ENCODE assay signal across 34 cellular contexts in the genomic region with DNA sequence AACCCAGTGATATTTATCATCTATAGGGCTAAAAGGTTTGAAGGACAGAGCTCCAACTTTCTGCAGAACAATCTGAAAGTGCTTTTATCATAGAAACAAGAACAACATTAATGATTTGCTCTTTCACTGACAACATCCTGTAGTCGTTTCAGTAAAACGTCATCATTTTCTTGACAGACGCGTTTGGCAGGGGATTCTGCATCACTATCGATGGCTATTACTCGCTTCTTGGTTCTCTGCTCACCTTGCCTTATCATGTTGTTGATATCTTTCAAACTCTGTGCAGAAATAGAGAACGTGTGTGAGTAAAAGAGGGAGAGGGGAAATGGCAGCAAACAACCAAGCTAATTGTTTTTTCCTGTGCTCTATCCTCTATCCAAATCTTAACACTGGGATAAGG. TPM values are rescaled to one million over a fixed set of nuclear protein-coding genes. Genes with fewer than 3 reads are reported as not detected.
DNase-seq lines count a peak whose midpoint lies in the region; ATAC-seq, FAIRE-seq and TF ChIP-seq lines count a peak whose summit lies in the region.
"Had no signal": no experiment of that assay in that cellular context is flagged by ENCODE, and none has a peak within 500 bp of the region (broad histone marks: within the 10 kb centered on the region; RNA-seq: fewer than 3 reads in every experiment).

No MANE protein-coding gene starts in this region.

- DNase-seq in activated naive CD4-positive, alpha-beta T cell treated with anti-CD3 and anti-CD28 coated beads for 36 hours: no peak
- no peak for DNase-seq in activated naive CD4-positive, alpha-beta T cell treated with Interleukin-2 at 50 U/mL for 16 hours
- DNase-seq in GM18507 (ENCODE audit: extremely low spot score, insufficient read length, low read depth): no peak
- DNase-seq in activated CD8-positive, alpha-beta T cell treated with anti-CD3 and anti-CD28 coated beads for 36 hours: no peak
- DNase-seq in endothelial cell of umbilical vein (ENCODE audit: low read depth, low spot score): no peak
- no peak for DNase-seq in upper lobe of left lung
- no peak for DNase-seq in RPMI8226
- DNase-seq: activated CD4-positive, alpha-beta T cell treated with anti-CD3 and anti-CD28 coated beads, Interleukin-2, amount 50 U/mL, for 48 hours; activated naive CD4-positive, alpha-beta T cell; Calu3; DND-41; GOT3; HFFc6; NCI-H1436 treated with DMSO at 0.1 percent for 48 hours; NCI-H2081 treated with DMSO at 0.1 percent for 48 hours; NCI-H2227 treated with DMSO at 0.1 percent for 48 hours; NCI-H526 treated with DMSO at 0.1 percent for 48 hours; PC-9; SK-N-SH; stimulated activated CD4-positive, alpha-beta T cell treated with anti-CD3 and anti-CD28 coated beads, Interleukin-15, amount 100 ng/mL, for 24 hours; stimulated activated CD4-positive, alpha-beta T cell treated with anti-CD3 and anti-CD28 coated beads, Interleukin-4, amount 100 ng/mL, for 4 hours; T-helper 9 cell; transverse colon had no signal

- FAIRE-seq in GM18507 (lab: Jason Lieb, UNC) (peak; percentile 54), endothelial cell of umbilical vein (lab: Jason Lieb, UNC) (peak; percentile 28)
- FAIRE-seq: GM19239 had no signal

- dilution Hi-C loops in endothelial cell of umbilical vein (cut with MboI; ENCODE audit: extremely low pct_ligation_motif_present, low sequenced_read_pairs): no loop called here

- H3K9ac ChIP-seq in endothelial cell of umbilical vein (replicated peaks; ENCODE audit: extremely low read depth, insufficient read depth, low read length): no peak overlapping the region
- H3K9ac ChIP-seq: BLaER1, SK-N-SH had no signal

- TF ChIP-seq POLR2A in endothelial cell of umbilical vein (IDR thresholded peaks at IDR 0.05; ENCODE audit: low read depth, low read length) (no peak), upper lobe of left lung (IDR thresholded peaks at IDR 0.05) (no peak)

- H3K4me3 Mint-ChIP-seq in activated naive CD4-positive, alpha-beta T cell treated with anti-CD3 and anti-CD28 coated beads for 36 hours: no peak overlapping the region
- no peak overlapping the region for H3K4me3 Mint-ChIP-seq in activated CD8-positive, alpha-beta T cell treated with anti-CD3 and anti-CD28 coated beads for 36 hours
- H3K4me3 Mint-ChIP-seq: HFFc6, IgD-negative memory B cell, memory B cell had no signal

- H3K36me3 ChIP-seq in endothelial cell of umbilical vein (ENCODE audit: control insufficient read depth in 2 of 2, extremely low read depth in 1 of 2, insufficient read depth in 2 of 2, low read length in 2 of 2) (no peaks in the 10 kb centered on the region), upper lobe of left lung (peaks cover 0 to 12% (median 0%) of the 10 kb centered on the region in 4 donors)
- H3K36me3 ChIP-seq: transverse colon had no signal

- H3K27ac Mint-ChIP-seq in activated naive CD4-positive, alpha-beta T cell treated with anti-CD3 and anti-CD28 coated beads for 36 hours: peak overlapping the region; percentile 80
- peak overlapping the region; percentile 30 for H3K27ac Mint-ChIP-seq in activated CD8-positive, alpha-beta T cell treated with anti-CD3 and anti-CD28 coated beads for 36 hours
- H3K27ac Mint-ChIP-seq: HFFc6, memory B cell had no signal

- no peak for ATAC-seq in activated CD8-positive, alpha-beta T cell treated with anti-CD3 and anti-CD28 coated beads for 36 hours
- ATAC-seq in upper lobe of left lung (ENCODE audit: low FRiP score in 2 of 2) (no peak), GM21447 (IDR thresholded peaks at IDR 0.05; ENCODE audit: unreplicated experiment) (no peak)
- ATAC-seq: left lobe of liver, Right ventricle myocardium inferior had no signal

- H3K27me3 Mint-ChIP-seq in activated naive CD4-positive, alpha-beta T cell treated with anti-CD3 and anti-CD28 coated beads for 36 hours (ENCODE audit: low read depth): no peaks in the 10 kb centered on the region
- H3K27me3 Mint-ChIP-seq in activated CD8-positive, alpha-beta T cell treated with anti-CD3 and anti-CD28 coated beads for 36 hours: no peaks in the 10 kb centered on the region
- H3K27me3 Mint-ChIP-seq: IgD-negative memory B cell, memory B cell had no signal

- peaks cover 1% of the 10 kb centered on the region for H3K9me3 Mint-ChIP-seq in activated naive CD4-positive, alpha-beta T cell treated with anti-CD3 and anti-CD28 coated beads for 36 hours
- no peaks in the 10 kb centered on the region for H3K9me3 Mint-ChIP-seq in activated CD8-positive, alpha-beta T cell treated with anti-CD3 and anti-CD28 coated beads for 36 hours
- H3K9me3 Mint-ChIP-seq: HFFc6, memory B cell had no signal

- CTCF ChIA-PET in activated naive CD4-positive, alpha-beta T cell treated with anti-CD3 and anti-CD28 coated beads for 36 hours (lab: Charles Lee): interaction anchor here (0.6 kb wide), 1 partner anchor 287 kb away, joined by 7 read pairs; no protein-coding TSS in a partner anchor
- CTCF ChIA-PET in activated CD8-positive, alpha-beta T cell treated with anti-CD3 and anti-CD28 coated beads for 36 hours (lab: Charles Lee): interaction anchor here (0.6 to 1.7 kb wide), 2 partner anchors 10 to 24 kb away, joined by 3 to 5 read pairs; no protein-coding TSS in a partner anchor
- CTCF ChIA-PET in endothelial cell of umbilical vein (lab: Charles Lee): no interaction called here

- no peaks in the 10 kb centered on the region for H3K9me3 ChIP-seq in endothelial cell of umbilical vein (replicated peaks; ENCODE audit: control insufficient read depth, insufficient read depth, low read length)
- no peaks in the 10 kb centered on the region for H3K9me3 ChIP-seq in upper lobe of left lung
- H3K9me3 ChIP-seq: ascending aorta, SK-N-SH, transverse colon had no signal

- H3K27me3 ChIP-seq in endothelial cell of umbilical vein (ENCODE audit: control insufficient read depth in 2 of 2, insufficient read depth in 2 of 2, low read length in 2 of 2) (no peaks in the 10 kb centered on the region), upper lobe of left lung (no peaks in the 10 kb centered on the region)
- H3K27me3 ChIP-seq: ascending aorta, BLaER1, cardiac muscle cell, transverse colon had no signal

- no TSS peak for BruUV-seq in endothelial cell of umbilical vein (replicated peaks; lab: Mats Ljungman, UMichigan)

- H3K4me1 Mint-ChIP-seq in activated naive CD4-positive, alpha-beta T cell treated with anti-CD3 and anti-CD28 coated beads for 36 hours (ENCODE audit: low read depth): peaks cover 14% of the 10 kb centered on the region
- peaks cover 2% of the 10 kb centered on the region for H3K4me1 Mint-ChIP-seq in activated CD8-positive, alpha-beta T cell treated with anti-CD3 and anti-CD28 coated beads for 36 hours (ENCODE audit: low read depth)

- H3K79me2 ChIP-seq in endothelial cell of umbilical vein (ENCODE audit: control insufficient read depth, insufficient read depth, low read length): no peaks in the 10 kb centered on the region

- H3K4me3 ChIP-seq in endothelial cell of umbilical vein (replicated peaks in 1 of 3; ENCODE audit: insufficient read depth in 1 of 3, low read depth in 1 of 3, low read length in 3 of 3) (no peak overlapping the region), upper lobe of left lung (no peak overlapping the region)
- H3K4me3 ChIP-seq: ascending aorta, BLaER1, cardiac muscle cell, coronary artery, PC-9, transverse colon had no signal

- no peak overlapping the region for H3K4me2 ChIP-seq in endothelial cell of umbilical vein (ENCODE audit: insufficient read depth, low read length)
- H3K4me2 ChIP-seq: BLaER1, PC-9, SK-N-SH had no signal

- H3K9me1 ChIP-seq in endothelial cell of umbilical vein (replicated peaks; ENCODE audit: control insufficient read depth, extremely low read depth, insufficient read depth, low read length): no peaks in the 10 kb centered on the region

- no peak for TF ChIP-seq EP300 in upper lobe of left lung (IDR thresholded peaks at IDR 0.05)

- TF ChIP-seq CTCF in activated CD8-positive, alpha-beta T cell treated with anti-CD3 and anti-CD28 coated beads for 36 hours (IDR thresholded peaks at IDR 0.05): no peak
- no peak for TF ChIP-seq CTCF in endothelial cell of umbilical vein (IDR thresholded peaks at IDR 0.05; ENCODE audit: extremely low read depth in 1 of 2, insufficient read depth in 1 of 2, low read depth in 1 of 2, low read length in 2 of 2)
- TF ChIP-seq CTCF in upper lobe of left lung (IDR thresholded peaks at IDR 0.05): no peak

- H2AFZ ChIP-seq in endothelial cell of umbilical vein (ENCODE audit: low read depth, low read length): no peak overlapping the region
- H2AFZ ChIP-seq: PC-9 had no signal

- WGBS in upper lobe of left lung, 2 donors: 86% methylated on average over 7 of the region's 7 CpGs

- no peaks in the 10 kb centered on the region for H4K20me1 ChIP-seq in endothelial cell of umbilical vein (replicated peaks; ENCODE audit: control insufficient read depth, extremely low read depth, insufficient read depth, low read length)
- H4K20me1 ChIP-seq: BLaER1 had no signal

- POLR2A ChIA-PET in activated CD8-positive, alpha-beta T cell treated with anti-CD3 and anti-CD28 coated beads for 36 hours (lab: Charles Lee): no interaction called here
- POLR2A ChIA-PET in endothelial cell of umbilical vein (lab: Charles Lee): no interaction called here

- no peak overlapping the region for H3K27ac ChIP-seq in endothelial cell of umbilical vein (ENCODE audit: insufficient read depth, low read depth, low read length)
- no peak overlapping the region for H3K27ac ChIP-seq in upper lobe of left lung
- H3K27ac ChIP-seq: ascending aorta, BLaER1, cardiac muscle cell, coronary artery, PC-9, transverse colon, VCaP had no signal

- H3K36me3 Mint-ChIP-seq in activated naive CD4-positive, alpha-beta T cell treated with anti-CD3 and anti-CD28 coated beads for 36 hours (ENCODE audit: low read depth): peaks cover 51% of the 10 kb centered on the region
- peaks cover 52% of the 10 kb centered on the region for H3K36me3 Mint-ChIP-seq in activated CD8-positive, alpha-beta T cell treated with anti-CD3 and anti-CD28 coated beads for 36 hours (ENCODE audit: low read depth)

- intact Hi-C loops in activated naive CD4-positive, alpha-beta T cell treated with anti-CD3 and anti-CD28 coated beads for 36 hours (cut with micrococcal nuclease): no loop called here
- intact Hi-C loops in activated CD8-positive, alpha-beta T cell treated with anti-CD3 and anti-CD28 coated beads for 36 hours (cut with micrococcal nuclease): no loop called here
- intact Hi-C loops in endothelial cell of umbilical vein (cut with micrococcal nuclease): no loop called here

- H3K4me1 ChIP-seq in endothelial cell of umbilical vein (ENCODE audit: control insufficient read depth, extremely low read depth, insufficient read depth, low read length): no peaks in the 10 kb centered on the region
- H3K4me1 ChIP-seq in upper lobe of left lung: no peaks in the 10 kb centered on the region
- H3K4me1 ChIP-seq: ascending aorta, BLaER1, transverse colon had no signal

RNA-seq across cellular contexts. Expression of a gene that starts 47.1 kb away (rescaled TPM):
- 10 to 100 TPM; 29.9 to 33.5 TPM for total RNA-seq in activated naive CD4-positive, alpha-beta T cell treated with anti-CD3 and anti-CD28 coated beads for 36 hours
- 10 to 100 TPM; 30.6 to 35.9 TPM for total RNA-seq in activated CD8-positive, alpha-beta T cell treated with anti-CD3 and anti-CD28 coated beads for 36 hours
- total RNA-seq in endothelial cell of umbilical vein (27.5 and 28.3 TPM in 2 replicates), upper lobe of left lung (100 to 1,000 TPM; 134 to 224 (median 185) TPM)
- 9.4 and 13.7 TPM in 2 replicates for polyA plus RNA-seq in endothelial cell of umbilical vein
- polyA plus RNA-seq in endothelial cell of umbilical vein (2011; cell fraction: cytosol; rRNA removed): 8.6 and 9.4 TPM in 2 replicates
- polyA plus RNA-seq in endothelial cell of umbilical vein (2011; cell fraction: nucleus; rRNA removed): 8.6 and 10.2 TPM in 2 replicates
- polyA plus RNA-seq in endothelial cell of umbilical vein (2012): 18.9 and 25.2 TPM in 2 replicates
- polyA minus RNA-seq in endothelial cell of umbilical vein: 31.3 and 32.2 TPM in 2 replicates
- 18.2 TPM for polyA minus RNA-seq in endothelial cell of umbilical vein (2011; cell fraction: cytosol; rRNA and poly(A)+ RNA removed)
- 12.0 and 15.6 TPM in 2 replicates for polyA minus RNA-seq in endothelial cell of umbilical vein (2011; cell fraction: nucleus; rRNA and poly(A)+ RNA removed)
